In the genomic region with DNA sequence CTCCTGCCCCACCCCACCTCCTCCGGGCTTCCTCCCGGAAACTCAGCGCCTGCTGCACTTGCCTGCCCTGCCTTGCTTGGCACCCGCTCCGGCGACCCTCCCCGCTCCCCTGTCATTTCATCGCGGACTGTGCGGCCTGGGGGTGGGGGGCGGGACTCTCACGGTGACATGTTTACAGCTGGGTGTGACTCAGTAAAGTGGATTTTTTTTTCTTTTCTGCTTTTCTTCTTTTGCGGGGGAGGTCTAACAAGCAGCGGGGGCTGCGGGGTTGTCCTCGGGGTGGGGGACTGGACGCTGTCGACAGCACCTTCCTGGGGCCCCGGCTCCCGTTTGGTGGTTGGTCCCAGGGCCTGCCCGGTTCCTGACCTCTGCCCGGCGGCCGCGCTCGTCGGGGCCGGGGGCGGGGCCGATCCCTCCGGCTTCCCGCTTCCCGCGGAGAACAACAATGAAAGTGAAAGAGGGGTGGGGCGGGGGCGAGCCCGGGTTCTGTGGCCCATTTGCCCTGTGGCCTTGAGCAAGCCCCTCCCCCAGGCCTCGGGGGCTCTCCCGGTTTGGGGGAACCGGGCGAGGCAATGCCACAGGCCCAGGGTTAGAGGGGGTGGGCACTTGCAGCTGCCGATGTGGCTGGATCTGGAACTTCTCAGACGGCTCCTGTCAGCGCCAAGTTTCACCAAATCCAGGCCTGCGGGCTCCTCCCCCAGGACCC, we compare ENCODE assay signal across 1 cellular context.
TF ChIP-seq lines count a peak whose summit lies in the region.

No MANE protein-coding gene starts in this region.

TF ChIP-seq in K562, 482 proteins besides CTCF, POLR2A, EP300 and RAD21 (continued from another document and continues in another):
- TF ChIP-seq, protein P1, sequence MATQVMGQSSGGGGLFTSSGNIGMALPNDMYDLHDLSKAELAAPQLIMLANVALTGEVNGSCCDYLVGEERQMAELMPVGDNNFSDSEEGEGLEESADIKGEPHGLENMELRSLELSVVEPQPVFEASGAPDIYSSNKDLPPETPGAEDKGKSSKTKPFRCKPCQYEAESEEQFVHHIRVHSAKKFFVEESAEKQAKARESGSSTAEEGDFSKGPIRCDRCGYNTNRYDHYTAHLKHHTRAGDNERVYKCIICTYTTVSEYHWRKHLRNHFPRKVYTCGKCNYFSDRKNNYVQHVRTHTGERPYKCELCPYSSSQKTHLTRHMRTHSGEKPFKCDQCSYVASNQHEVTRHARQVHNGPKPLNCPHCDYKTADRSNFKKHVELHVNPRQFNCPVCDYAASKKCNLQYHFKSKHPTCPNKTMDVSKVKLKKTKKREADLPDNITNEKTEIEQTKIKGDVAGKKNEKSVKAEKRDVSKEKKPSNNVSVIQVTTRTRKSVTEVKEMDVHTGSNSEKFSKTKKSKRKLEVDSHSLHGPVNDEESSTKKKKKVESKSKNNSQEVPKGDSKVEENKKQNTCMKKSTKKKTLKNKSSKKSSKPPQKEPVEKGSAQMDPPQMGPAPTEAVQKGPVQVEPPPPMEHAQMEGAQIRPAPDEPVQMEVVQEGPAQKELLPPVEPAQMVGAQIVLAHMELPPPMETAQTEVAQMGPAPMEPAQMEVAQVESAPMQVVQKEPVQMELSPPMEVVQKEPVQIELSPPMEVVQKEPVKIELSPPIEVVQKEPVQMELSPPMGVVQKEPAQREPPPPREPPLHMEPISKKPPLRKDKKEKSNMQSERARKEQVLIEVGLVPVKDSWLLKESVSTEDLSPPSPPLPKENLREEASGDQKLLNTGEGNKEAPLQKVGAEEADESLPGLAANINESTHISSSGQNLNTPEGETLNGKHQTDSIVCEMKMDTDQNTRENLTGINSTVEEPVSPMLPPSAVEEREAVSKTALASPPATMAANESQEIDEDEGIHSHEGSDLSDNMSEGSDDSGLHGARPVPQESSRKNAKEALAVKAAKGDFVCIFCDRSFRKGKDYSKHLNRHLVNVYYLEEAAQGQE (CRISPR knock-in tag; IDR thresholded peaks at IDR 0.05; ENCODE audit: low read depth) = no peak
- TF ChIP-seq ZC3H4 (CRISPR knock-in tag; IDR thresholded peaks at IDR 0.05; ENCODE audit: borderline replicate concordance) (0 out of 2 replicates have a peak, but pooled peaks have one; percentile 23), XRCC4 (IDR thresholded peaks at IDR 0.05; ENCODE audit: extremely low read depth, insufficient read depth, insufficient read length) (no peak), SAFB2 (IDR thresholded peaks at IDR 0.05; ENCODE audit: borderline replicate concordance, low read depth, low read length, severe bottlenecking) (no peak), PRMT5 (CRISPR knock-in tag; IDR thresholded peaks at IDR 0.05) (no peak), SPI1 (IDR thresholded peaks at IDR 0.05; ENCODE audit: borderline replicate concordance, low read depth, low read length) (no peak), SMAD4 (CRISPR knock-in tag; conservative IDR thresholded peaks at IDR 0.05) (no peak; the same call in 1 of the 2 replicates), POLR2G (IDR thresholded peaks at IDR 0.05; ENCODE audit: low read depth, low read length) (peak; percentile 81; the same call in 1 of the 2 replicates), ZNF224 (CRISPR knock-in tag; IDR thresholded peaks at IDR 0.05) (no peak), LEF1 (IDR thresholded peaks at IDR 0.05) (peak; percentile 62; the same call in 1 of the 2 replicates), ZNF696 (CRISPR knock-in tag; conservative IDR thresholded peaks at IDR 0.05) (no peak), ZNF212 (CRISPR knock-in tag; IDR thresholded peaks at IDR 0.05) (no peak), CBX2 (IDR thresholded peaks at IDR 0.05; ENCODE audit: insufficient read depth, low read length, poor library complexity, severe bottlenecking) (no peak), KLF16 (IDR thresholded peaks at IDR 0.05) (peak; percentile 58; the same call in 1 of the 2 replicates), SMARCE1 (IDR thresholded peaks at IDR 0.05) (no peak; the same call in 1 of the 2 replicates), EWSR1 (IDR thresholded peaks at IDR 0.05; ENCODE audit: borderline replicate concordance, low read depth, partially characterized antibody) (no peak), ZNF3 (CRISPR knock-in tag; IDR thresholded peaks at IDR 0.05) (no peak), ZNF232 (CRISPR knock-in tag; IDR thresholded peaks at IDR 0.05) (no peak), ZNF609 (CRISPR knock-in tag; IDR thresholded peaks at IDR 0.05; ENCODE audit: borderline replicate concordance) (no peak), NFE2 (IDR thresholded peaks at IDR 0.05; ENCODE audit: low read depth) (peak; percentile 57), RBM34 (IDR thresholded peaks at IDR 0.05; ENCODE audit: borderline replicate concordance, insufficient read depth, low read length) (no peak), NFRKB (IDR thresholded peaks at IDR 0.05; ENCODE audit: low read depth) (0 out of 2 replicates have a peak, but pooled peaks have one; percentile 65), CHD1 (IDR thresholded peaks at IDR 0.05; ENCODE audit: low read length) (no peak), PHF20 (IDR thresholded peaks at IDR 0.05; ENCODE audit: partially characterized antibody) (no peak), POLR3A (IDR thresholded peaks at IDR 0.05; ENCODE audit: borderline replicate concordance, extremely low read depth, insufficient read depth, insufficient read length) (no peak), SOX6 (IDR thresholded peaks at IDR 0.05) (peak; percentile 75), CHCHD3 (CRISPR knock-in tag; IDR thresholded peaks at IDR 0.05) (no peak), ELF1 (tag; IDR thresholded peaks at IDR 0.05) (no peak), ZBTB7A (IDR thresholded peaks at IDR 0.05; ENCODE audit: borderline replicate concordance, control insufficient read depth, low read depth, low read length) (no peak; the same call in 1 of the 2 replicates), PHF21A (IDR thresholded peaks at IDR 0.05; ENCODE audit: borderline replicate concordance, low read depth) (no peak), SREBF1 (IDR thresholded peaks at IDR 0.05; ENCODE audit: borderline replicate concordance, low read depth, low read length) (no peak), ZNF140 (CRISPR knock-in tag; IDR thresholded peaks at IDR 0.05) (no peak), MAFK (IDR thresholded peaks at IDR 0.05; ENCODE audit: low read length) (no peak; the same call in 1 of the 2 replicates), ZNF316 (IDR thresholded peaks at IDR 0.05) (0 out of 2 replicates have a peak, but pooled peaks have one; percentile 6), HNRNPUL1 (IDR thresholded peaks at IDR 0.05; ENCODE audit: low read length) (no peak), SMAD3 (CRISPR knock-in tag; conservative IDR thresholded peaks at IDR 0.05) (no peak), RNF219 (CRISPR knock-in tag; IDR thresholded peaks at IDR 0.05) (no peak), PRPF4 (IDR thresholded peaks at IDR 0.05; ENCODE audit: insufficient read depth, low read depth, low read length, poor library complexity, severe bottlenecking) (no peak), BRD4 (IDR thresholded peaks at IDR 0.05) (no peak), FOXA3 (CRISPR knock-in tag; conservative IDR thresholded peaks at IDR 0.05 in 1 of 2, IDR thresholded peaks at IDR 0.05 in 1 of 2) (no peak), E2F5 (CRISPR knock-in tag; IDR thresholded peaks at IDR 0.05) (no peak), ELK1 (CRISPR knock-in tag; IDR thresholded peaks at IDR 0.05) (no peak), MCM2 (IDR thresholded peaks at IDR 0.05; ENCODE audit: low read depth) (no peak), ZNF175 (CRISPR knock-in tag; IDR thresholded peaks at IDR 0.05; ENCODE audit: low read depth) (no peak), JUN (IDR thresholded peaks at IDR 0.05; ENCODE audit: borderline replicate concordance, low read depth, low read length) (no peak), JUN (CRISPR knock-in tag; IDR thresholded peaks at IDR 0.05; ENCODE audit: borderline replicate concordance) (no peak), ZNF253 (CRISPR knock-in tag; conservative IDR thresholded peaks at IDR 0.05) (no peak), RBM25 (IDR thresholded peaks at IDR 0.05; ENCODE audit: low read depth, low read length, severe bottlenecking) (no peak), ARNT (IDR thresholded peaks at IDR 0.05) (0 out of 4 replicates have a peak, but pooled peaks of 1 of the 2 experiments have one; percentile 46), ZNF778 (CRISPR knock-in tag; IDR thresholded peaks at IDR 0.05) (no peak)
- TF ChIP-seq, protein P2, sequence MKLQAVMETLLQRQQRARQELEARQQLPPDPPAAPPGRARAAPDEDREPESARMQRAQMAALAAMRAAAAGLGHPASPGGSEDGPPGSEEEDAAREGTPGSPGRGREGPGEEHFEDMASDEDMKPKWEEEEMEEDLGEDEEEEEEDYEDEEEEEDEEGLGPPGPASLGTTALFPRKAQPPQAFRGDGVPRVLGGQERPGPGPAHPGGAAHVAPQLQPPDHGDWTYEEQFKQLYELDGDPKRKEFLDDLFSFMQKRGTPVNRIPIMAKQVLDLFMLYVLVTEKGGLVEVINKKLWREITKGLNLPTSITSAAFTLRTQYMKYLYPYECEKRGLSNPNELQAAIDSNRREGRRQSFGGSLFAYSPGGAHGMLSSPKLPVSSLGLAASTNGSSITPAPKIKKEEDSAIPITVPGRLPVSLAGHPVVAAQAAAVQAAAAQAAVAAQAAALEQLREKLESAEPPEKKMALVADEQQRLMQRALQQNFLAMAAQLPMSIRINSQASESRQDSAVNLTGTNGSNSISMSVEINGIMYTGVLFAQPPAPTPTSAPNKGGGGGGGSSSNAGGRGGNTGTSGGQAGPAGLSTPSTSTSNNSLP (IDR thresholded peaks at IDR 0.05; ENCODE audit: borderline replicate concordance, low read depth, low read length) = no peak
- TF ChIP-seq, protein P3, sequence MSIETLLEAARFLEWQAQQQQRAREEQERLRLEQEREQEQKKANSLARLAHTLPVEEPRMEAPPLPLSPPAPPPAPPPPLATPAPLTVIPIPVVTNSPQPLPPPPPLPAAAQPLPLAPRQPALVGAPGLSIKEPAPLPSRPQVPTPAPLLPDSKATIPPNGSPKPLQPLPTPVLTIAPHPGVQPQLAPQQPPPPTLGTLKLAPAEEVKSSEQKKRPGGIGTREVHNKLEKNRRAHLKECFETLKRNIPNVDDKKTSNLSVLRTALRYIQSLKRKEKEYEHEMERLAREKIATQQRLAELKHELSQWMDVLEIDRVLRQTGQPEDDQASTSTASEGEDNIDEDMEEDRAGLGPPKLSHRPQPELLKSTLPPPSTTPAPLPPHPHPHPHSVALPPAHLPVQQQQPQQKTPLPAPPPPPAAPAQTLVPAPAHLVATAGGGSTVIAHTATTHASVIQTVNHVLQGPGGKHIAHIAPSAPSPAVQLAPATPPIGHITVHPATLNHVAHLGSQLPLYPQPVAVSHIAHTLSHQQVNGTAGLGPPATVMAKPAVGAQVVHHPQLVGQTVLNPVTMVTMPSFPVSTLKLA (conservative IDR thresholded peaks at IDR 0.05) = peak; percentile 55 to 84; a peak in 3 of 4 replicates
